ENCODE assay signal across 21 cellular contexts in genomic region chr3:194150252-194150934, GRCh38. TPM values are rescaled to one million over a fixed set of nuclear protein-coding genes. Genes with fewer than 3 reads are reported as not detected.
A peak's percentile ranks its signal among the peaks of the same experiment; 100 is the strongest.
DNase-seq lines count a peak whose midpoint lies in the region; ATAC-seq and TF ChIP-seq lines count a peak whose summit lies in the region.
"Had no signal": no experiment of that assay in that cellular context is flagged by ENCODE, and none has a peak within 500 bp of the region (broad histone marks: within the 10 kb centered on the region; RNA-seq: fewer than 3 reads in every experiment).

No MANE protein-coding gene starts in this region.

- H3K4ac ChIP-seq in mesenchymal stem cell (ENCODE audit: low read depth in 1 of 2, low read length in 2 of 2) = no peak overlapping the region

- TF ChIP-seq CTCF in C4-2B (conservative IDR thresholded peaks at IDR 0.05) = no peak

- no peak overlapping the region for H4K91ac ChIP-seq in mesenchymal stem cell (ENCODE audit: low read length)

- no peak overlapping the region for H3K9ac ChIP-seq in mesenchymal stem cell (ENCODE audit: low read length)

- peak overlapping the region; percentile 10 for H2AK5ac ChIP-seq in mesenchymal stem cell (ENCODE audit: low read length, severe bottlenecking)

- no peaks in the 10 kb centered on the region for H3K79me1 ChIP-seq in mesenchymal stem cell (replicated peaks; ENCODE audit: low read length, poor library complexity, severe bottlenecking)

- H4K8ac ChIP-seq in mesenchymal stem cell (ENCODE audit: low read length) = no peak overlapping the region

- no peak overlapping the region for H2BK15ac ChIP-seq in mesenchymal stem cell (ENCODE audit: low read depth, poor library complexity, severe bottlenecking)

- no peak overlapping the region for H3K18ac ChIP-seq in mesenchymal stem cell (ENCODE audit: low read depth in 1 of 2, low read length in 2 of 2)

- H2BK5ac ChIP-seq in mesenchymal stem cell (ENCODE audit: low read depth, low read length, poor library complexity, severe bottlenecking) = no peak overlapping the region

- no peak overlapping the region for H3K4me2 ChIP-seq in mesenchymal stem cell (ENCODE audit: low read length, poor library complexity, severe bottlenecking)

- H3K36me3 ChIP-seq in esophagus (ENCODE audit: control insufficient read depth in 2 of 2, insufficient read depth in 2 of 2, low read length in 1 of 2) (no peaks in the 10 kb centered on the region), mesenchymal stem cell (ENCODE audit: control insufficient read depth in 1 of 2, insufficient read depth in 2 of 2, low read depth in 1 of 2, low read length in 2 of 2) (no peaks in the 10 kb centered on the region)
- H3K36me3 ChIP-seq: BE2C, lower lobe of right lung had no signal

- DNase-seq in SW480 (ENCODE audit: low spot score) (peak; percentile 29), mesenchymal stem cell (no peak), Right ventricle myocardium superior (no peak), NCI-H510A treated with DMSO at 0.1 percent for 48 hours (lab: John Stamatoyannopoulos, UW) (no peak), HK-2 (ENCODE audit: unreplicated experiment) (no peak)
- DNase-seq: activated CD4-positive, alpha-beta T cell treated with anti-CD3 and anti-CD28 coated beads, Interleukin-2, amount 50 U/mL, for 4 hours; activated CD8-positive, alpha-beta memory T cell treated with anti-CD3 and anti-CD28 coated beads, Interleukin-2, amount 50 U/mL, for 4 hours; anterior cingulate cortex; BE2C; COR-L47; DMS79 treated with DMSO at 0.1 percent for 48 hours; lower lobe of right lung; NCI-H1092 treated with DMSO at 0.1 percent for 48 hours; NCI-H2029 treated with DMSO at 0.1 percent for 48 hours; NCI-H2227 treated with DMSO at 0.1 percent for 48 hours; NCI-H748 treated with DMSO at 0.1 percent for 48 hours; psoas muscle had no signal

- H3K14ac ChIP-seq in mesenchymal stem cell (ENCODE audit: low read length in 2 of 2) = no peak overlapping the region

- H3K9me3 ChIP-seq in esophagus (ENCODE audit: control insufficient read depth in 2 of 2, insufficient read depth in 1 of 2, low read depth in 1 of 2, low read length in 1 of 2) (peaks cover 0 to 5% of the 10 kb centered on the region in 2 donors), mesenchymal stem cell (ENCODE audit: control insufficient read depth, low read length) (peaks cover 14% of the 10 kb centered on the region)

- ATAC-seq in Right ventricle myocardium superior (ENCODE audit: poor library complexity) (no peak), GM18909 (IDR thresholded peaks at IDR 0.05; ENCODE audit: poor library complexity, unreplicated experiment) (no peak)
- ATAC-seq: psoas muscle, WTC11 had no signal

- no peak overlapping the region for H2AFZ ChIP-seq in mesenchymal stem cell (ENCODE audit: low read depth, low read length)

- H3K4me3 ChIP-seq in esophagus (ENCODE audit: low read depth in 1 of 2, low read length in 2 of 2) = no peak overlapping the region
- no peak overlapping the region for H3K4me3 ChIP-seq in mesenchymal stem cell (ENCODE audit: insufficient read depth in 1 of 2, low read depth in 1 of 2, low read length in 2 of 2)
- H3K4me3 ChIP-seq: lower lobe of right lung, psoas muscle had no signal

- H3K27me3 ChIP-seq in esophagus (ENCODE audit: control insufficient read depth in 1 of 2, insufficient read depth in 2 of 2, low read length in 2 of 2) (no peaks in the 10 kb centered on the region), mesenchymal stem cell (ENCODE audit: control insufficient read depth in 1 of 2, insufficient read depth in 1 of 2, low read length in 2 of 2) (peaks cover 27 to 67% of the 10 kb centered on the region in 2 experiments)
- H3K27me3 ChIP-seq: BE2C had no signal

- peaks cover 3 to 5% of the 10 kb centered on the region in 2 donors for H3K4me1 ChIP-seq in esophagus (ENCODE audit: control insufficient read depth in 2 of 2, insufficient read depth in 2 of 2, low read length in 1 of 2)
- H3K4me1 ChIP-seq in mesenchymal stem cell (ENCODE audit: control insufficient read depth, insufficient read depth, low read depth, low read length) = peaks cover 10% of the 10 kb centered on the region
- H3K4me1 ChIP-seq: lower lobe of right lung, psoas muscle had no signal

- no peak overlapping the region for H2BK12ac ChIP-seq in mesenchymal stem cell (ENCODE audit: low read length in 2 of 2)

- 53 to 61% methylated on average over 8 of the region's 8 CpGs for WGBS in esophagus, 2 donors
- 90% methylated on average over 8 of the region's 8 CpGs for WGBS in mesenchymal stem cell

- no peak overlapping the region for H3K23ac ChIP-seq in mesenchymal stem cell (ENCODE audit: low read length in 2 of 2)

- H3K27ac ChIP-seq in C4-2B (peak overlapping the region; percentile 17), esophagus (ENCODE audit: low read depth in 2 of 2, low read length in 1 of 2) (peak overlapping the region; percentile 64 to 88), mesenchymal stem cell (ENCODE audit: low read length, poor library complexity, severe bottlenecking) (no peak overlapping the region)
- H3K27ac ChIP-seq: lower lobe of right lung, psoas muscle had no signal

- intact Hi-C loops in Right ventricle myocardium superior (cut with DNase I) = no loop called here

- H2BK120ac ChIP-seq in mesenchymal stem cell (ENCODE audit: low read depth, low read length) = no peak overlapping the region

RNA-seq across cellular contexts. Expression of gene HES1, which starts 14.4 kb away (rescaled TPM):
- polyA plus RNA-seq in esophagus = 10 to 100 TPM; 68.9 to 78.3 TPM
- polyA plus RNA-seq in mesenchymal stem cell (2013, experiment 1 of 2) = 194 TPM
- 184 TPM for polyA plus RNA-seq in mesenchymal stem cell (2013, experiment 2 of 2)
- total RNA-seq in Right ventricle myocardium superior = 11.1 TPM
